1 cellular context compared by ENCODE assay signal in the genomic region with DNA sequence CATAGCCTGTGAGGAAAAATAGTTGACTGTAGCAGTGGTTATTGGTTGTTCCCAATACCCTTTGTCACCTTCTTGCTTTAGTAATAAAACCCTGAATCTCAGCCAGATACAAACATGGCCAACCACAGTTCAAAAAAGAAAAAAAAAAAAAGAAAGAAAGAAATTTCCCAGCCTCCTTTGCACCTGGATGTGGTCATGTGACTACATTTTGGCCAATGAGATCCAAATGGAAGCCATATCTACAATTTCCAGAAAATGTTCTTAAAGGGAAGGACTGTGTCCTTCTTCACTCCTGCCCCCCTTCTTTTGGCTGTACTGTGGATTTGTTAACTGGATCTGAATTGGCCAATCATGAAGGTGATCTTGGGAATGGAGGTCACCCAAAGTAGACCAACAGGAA.
TF ChIP-seq lines count a peak whose summit lies in the region.

No MANE protein-coding gene starts in this region.

TF ChIP-seq in K562, 482 proteins besides CTCF, POLR2A, EP300 and RAD21 (continued from another document):
- TF ChIP-seq, protein P1, sequence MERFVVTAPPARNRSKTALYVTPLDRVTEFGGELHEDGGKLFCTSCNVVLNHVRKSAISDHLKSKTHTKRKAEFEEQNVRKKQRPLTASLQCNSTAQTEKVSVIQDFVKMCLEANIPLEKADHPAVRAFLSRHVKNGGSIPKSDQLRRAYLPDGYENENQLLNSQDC (CRISPR knock-in tag; IDR thresholded peaks at IDR 0.05) = no peak
- TF ChIP-seq NFYB (IDR thresholded peaks at IDR 0.05; ENCODE audit: extremely low read depth, insufficient read length) (peak; percentile 33), RHOXF2B (CRISPR knock-in tag; conservative IDR thresholded peaks at IDR 0.05) (no peak), L3MBTL2 (IDR thresholded peaks at IDR 0.05) (no peak)
- TF ChIP-seq, protein P2, sequence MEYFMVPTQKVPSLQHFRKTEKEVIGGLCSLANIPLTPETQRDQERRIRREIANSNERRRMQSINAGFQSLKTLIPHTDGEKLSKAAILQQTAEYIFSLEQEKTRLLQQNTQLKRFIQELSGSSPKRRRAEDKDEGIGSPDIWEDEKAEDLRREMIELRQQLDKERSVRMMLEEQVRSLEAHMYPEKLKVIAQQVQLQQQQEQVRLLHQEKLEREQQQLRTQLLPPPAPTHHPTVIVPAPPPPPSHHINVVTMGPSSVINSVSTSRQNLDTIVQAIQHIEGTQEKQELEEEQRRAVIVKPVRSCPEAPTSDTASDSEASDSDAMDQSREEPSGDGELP (CRISPR knock-in tag; IDR thresholded peaks at IDR 0.05; ENCODE audit: borderline replicate concordance) = no peak
